Comparison of ENCODE assay signal across 14 cellular contexts in genomic region chr16:5451641-5452040, GRCh38.
DNase-seq lines count a peak whose midpoint lies in the region; ATAC-seq and TF ChIP-seq lines count a peak whose summit lies in the region.
"Had no signal": no experiment of that assay in that cellular context is flagged by ENCODE, and none has a peak within 500 bp of the region (broad histone marks: within the 10 kb centered on the region; RNA-seq: fewer than 3 reads in every experiment).

No MANE protein-coding gene starts in this region.

- H3K27ac ChIP-seq in iPS DF 6.9 (ENCODE audit: low read length) (no peak overlapping the region), mesendoderm (ENCODE audit: low read depth, low read length) (no peak overlapping the region), substantia nigra (ENCODE audit: low read depth, low read length, poor library complexity, severe bottlenecking) (no peak overlapping the region)
- H3K27ac ChIP-seq: C4-2B had no signal

- H3K4me1 ChIP-seq in iPS DF 6.9 (ENCODE audit: control insufficient read depth, insufficient read depth, low read length) (peaks cover 4% of the 10 kb centered on the region; the same call in 1 of the 2 replicates), mesendoderm (ENCODE audit: control insufficient read depth, low read depth, low read length) (peaks cover 3% of the 10 kb centered on the region)
- H3K4me1 ChIP-seq: BE2C had no signal

- H2BK5ac ChIP-seq in mesendoderm (ENCODE audit: low read length) = no peak overlapping the region

- H3K36me3 ChIP-seq in H7 (replicated peaks; ENCODE audit: control insufficient read depth, insufficient read depth, low read length) (no peaks in the 10 kb centered on the region), iPS DF 6.9 (ENCODE audit: control insufficient read depth, insufficient read depth, low read length) (no peaks in the 10 kb centered on the region), mesendoderm (ENCODE audit: control insufficient read depth, insufficient read depth, low read length) (no peaks in the 10 kb centered on the region)
- H3K36me3 ChIP-seq: BE2C had no signal

- no peaks in the 10 kb centered on the region for H3K9me3 ChIP-seq in iPS DF 6.9 (ENCODE audit: control insufficient read depth, insufficient read depth, low read length)
- H3K9me3 ChIP-seq: BE2C had no signal

- H2BK15ac ChIP-seq in mesendoderm (replicated peaks; ENCODE audit: low read depth) = no peak overlapping the region

- no CpG with 5 or more reads among the region's 7 CpGs for WGBS in iPS DF 6.9 (ENCODE audit: insufficient coverage, insufficient read length)
- no CpG with 5 or more reads among the region's 7 CpGs for WGBS in mesendoderm (ENCODE audit: extremely low coverage, insufficient coverage, low lambda C conversion rate)

- H4K5ac ChIP-seq in mesendoderm (ENCODE audit: low read length) = no peak overlapping the region

- POLR2A ChIA-PET in WTC11 (lab: Charles Lee) = no interaction called here

- H3K23ac ChIP-seq in mesendoderm (ENCODE audit: low read length) = no peak overlapping the region

- no peak overlapping the region for H3K4me3 Mint-ChIP-seq in WTC11
- H3K4me3 Mint-ChIP-seq: CD4-positive, alpha-beta memory T cell had no signal

- H2AK5ac ChIP-seq in mesendoderm (ENCODE audit: low read length) = no peak overlapping the region

- no peak overlapping the region for H2BK120ac ChIP-seq in mesendoderm (ENCODE audit: low read depth, low read length)

- H3K79me2 ChIP-seq in mesendoderm (ENCODE audit: control insufficient read depth, insufficient read depth, low read length) = no peaks in the 10 kb centered on the region

- H3K4ac ChIP-seq in mesendoderm (ENCODE audit: low read depth, low read length) = no peak overlapping the region

- H3K27me3 Mint-ChIP-seq in WTC11 (ENCODE audit: low read depth) = peaks cover 30% of the 10 kb centered on the region

- peak; percentile 68 for ATAC-seq in WTC11
- ATAC-seq: HepG2 had no signal

- no peak overlapping the region for H3K56ac ChIP-seq in mesendoderm (ENCODE audit: low read length)

- peaks cover 56% of the 10 kb centered on the region for H3K4me1 Mint-ChIP-seq in WTC11
- H3K4me1 Mint-ChIP-seq: CD4-positive, alpha-beta memory T cell had no signal

- H3K4me3 ChIP-seq in H7 (ENCODE audit: insufficient read depth, low read depth, low read length) (no peak overlapping the region), iPS DF 6.9 (ENCODE audit: low read length) (no peak overlapping the region), mesendoderm (ENCODE audit: low read length) (no peak overlapping the region)

- peak; percentile 45 for DNase-seq in H7
- DNase-seq in WTC11 (ENCODE audit: low spot score) = peak; percentile 18
- peak; percentile 43 for DNase-seq in iPS DF 6.9 (ENCODE audit: low read depth, low spot score)
- DNase-seq in mesendoderm = peak; percentile 22
- no peak for DNase-seq in NCI-H345 (lab: John Stamatoyannopoulos, UW)
- no peak for DNase-seq in AG20443 (ENCODE audit: low spot score)
- DNase-seq in substantia nigra (lab: John Stamatoyannopoulos, UW) = no peak
- no peak for DNase-seq in DMS53 (lab: John Stamatoyannopoulos, UW)
- DNase-seq: BE2C; CD4-positive, alpha-beta memory T cell; DND-41; GDM1 had no signal

- no peaks in the 10 kb centered on the region for H3K27me3 ChIP-seq in H7 (ENCODE audit: control insufficient read depth, insufficient read depth, low read length)
- no peaks in the 10 kb centered on the region for H3K27me3 ChIP-seq in iPS DF 6.9 (ENCODE audit: control insufficient read depth, insufficient read depth, low read length)
- no peaks in the 10 kb centered on the region for H3K27me3 ChIP-seq in mesendoderm (ENCODE audit: insufficient read depth, low read length, poor library complexity)
- H3K27me3 ChIP-seq: BE2C had no signal

- no peak overlapping the region for H4K8ac ChIP-seq in mesendoderm (ENCODE audit: low read depth, low read length)

- no peak overlapping the region for H3K4me2 ChIP-seq in mesendoderm (ENCODE audit: low read length)

- H3K9me3 Mint-ChIP-seq in WTC11 = peaks cover 24% of the 10 kb centered on the region

- H3K36me3 Mint-ChIP-seq in WTC11 = peaks cover 7% of the 10 kb centered on the region; the same call in 1 of the 2 replicates
- H3K36me3 Mint-ChIP-seq: CD4-positive, alpha-beta memory T cell had no signal

- no peaks in the 10 kb centered on the region for H3K79me1 ChIP-seq in mesendoderm (ENCODE audit: low read length)

- no peak for TF ChIP-seq CTCF in WTC11 (IDR thresholded peaks at IDR 0.05)

- H3K9ac ChIP-seq in mesendoderm (ENCODE audit: low read length) = no peak overlapping the region

- peak overlapping the region; percentile 40 for H3K27ac Mint-ChIP-seq in WTC11
- H3K27ac Mint-ChIP-seq: CD4-positive, alpha-beta memory T cell had no signal

- CTCF ChIA-PET in WTC11 (lab: Charles Lee) = interaction anchor here (0.7 to 2.5 kb wide), 7 partner anchors 15 to 39 kb away, joined by 3 to 16 read pairs (median 4); no protein-coding TSS in a partner anchor

- H3K18ac ChIP-seq in mesendoderm (ENCODE audit: low read length) = no peak overlapping the region

TF ChIP-seq in WTC11, 78 proteins besides CTCF, POLR2A, EP300 and RAD21:
- no peak for TF ChIP-seq CDX4 (CRISPR knock-in tag; IDR thresholded peaks at IDR 0.05; ENCODE audit: borderline replicate concordance)
- no peak for TF ChIP-seq NFYB (CRISPR knock-in tag; conservative IDR thresholded peaks at IDR 0.05; ENCODE audit: low read depth)
- TF ChIP-seq ETV6 (CRISPR knock-in tag; IDR thresholded peaks at IDR 0.05) = no peak
- no peak for TF ChIP-seq RORB (CRISPR knock-in tag; IDR thresholded peaks at IDR 0.05)
- no peak for TF ChIP-seq IRF1 (CRISPR knock-in tag; IDR thresholded peaks at IDR 0.05)
- no peak for TF ChIP-seq NR2C2 (CRISPR knock-in tag; IDR thresholded peaks at IDR 0.05)
- no peak for TF ChIP-seq ZNF263 (CRISPR knock-in tag; IDR thresholded peaks at IDR 0.05; ENCODE audit: low read depth)
- no peak for TF ChIP-seq HMGA2 (CRISPR knock-in tag; IDR thresholded peaks at IDR 0.05)
- no peak for TF ChIP-seq EMX1 (CRISPR knock-in tag; IDR thresholded peaks at IDR 0.05)
- TF ChIP-seq PRRX2 (CRISPR knock-in tag; IDR thresholded peaks at IDR 0.05) = no peak
- no peak for TF ChIP-seq PREB (CRISPR knock-in tag; IDR thresholded peaks at IDR 0.05; ENCODE audit: borderline replicate concordance)
- TF ChIP-seq ATF1 (CRISPR knock-in tag; IDR thresholded peaks at IDR 0.05) = no peak

Comparison
In these comparisons a context has a peak if more than half of its experiments do, and no peak if none do; other contexts are left out.
1. DNase-seq: peak in H7 (single experiment), WTC11 (single experiment), iPS DF 6.9 (single experiment) and mesendoderm (single experiment); none in NCI-H345 (single experiment), AG20443 (single experiment), substantia nigra (0 of 49) and DMS53 (single experiment).